Comparison of ENCODE assay signal across 31 cellular contexts in the genomic region with DNA sequence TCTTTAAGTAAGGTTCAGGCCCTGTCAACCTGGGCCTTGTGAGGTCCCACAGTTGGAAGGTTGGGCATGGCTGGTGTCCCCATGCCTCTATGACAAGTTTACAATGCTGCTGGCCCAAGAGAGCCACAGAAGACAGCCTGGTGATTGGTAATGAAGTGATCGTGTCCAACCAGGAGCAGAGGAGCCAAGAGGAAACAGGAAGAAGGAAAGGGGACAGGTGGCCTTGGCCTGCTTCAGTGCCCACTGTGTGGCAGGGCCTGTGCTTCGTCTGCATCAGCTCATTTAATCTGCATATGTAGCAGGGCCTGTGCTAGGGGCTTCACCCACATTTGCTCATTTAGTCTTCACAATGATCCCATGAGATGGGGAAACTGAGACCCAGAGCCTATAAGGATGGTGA.
"Had no signal": no experiment of that assay in that cellular context is flagged by ENCODE, and none has a peak within 500 bp of the region (broad histone marks: within the 10 kb centered on the region; RNA-seq: fewer than 3 reads in every experiment).

No MANE protein-coding gene starts in this region.

- H3K9me3 ChIP-seq: left lung, lower lobe of right lung, neutrophil, psoas muscle, right atrium auricular region, right lobe of liver, stomach, thoracic aorta, tibial artery, upper lobe of right lung had no signal

- H3K79me2 ChIP-seq: parathyroid adenoma had no signal

- H3K9ac ChIP-seq: neural progenitor cell, parathyroid adenoma had no signal

- H3K36me3 Mint-ChIP-seq: mesothelial cell of epicardium; naive B cell; natural killer cell; neural progenitor cell; stimulated activated naive B cell treated with anti-CD40 and anti-IgM and Interleukin-4, amounts not matched to agents 10 μg/mL and 1 μg/mL and 100 μg/mL, for 72 hours had no signal

- H3K27ac ChIP-seq: left lung, lower lobe of right lung, neural progenitor cell, neutrophil, parathyroid adenoma, psoas muscle, right lobe of liver, stomach, thoracic aorta, upper lobe of right lung had no signal

- H3K9me3 Mint-ChIP-seq: mesothelial cell of epicardium; natural killer cell; nephron progenitor cell; neural progenitor cell; stimulated activated naive B cell treated with anti-CD40 and anti-IgM and Interleukin-4, amounts not matched to agents 10 μg/mL and 1 μg/mL and 100 μg/mL, for 72 hours had no signal

- ATAC-seq: left lung; lower lobe of right lung; natural killer cell; psoas muscle; right lobe of liver; stimulated activated naive B cell treated with anti-CD40 and anti-IgM and Interleukin-4, amounts not matched to agents 10 μg/mL and 1 μg/mL and 100 μg/mL, for 72 hours; stimulated activated naive CD8-positive, alpha-beta T cell treated with anti-CD3 and anti-CD28 coated beads, Interleukin-15, Interleukin-2, amounts not matched to agents 100 U/mL and 50 U/mL, for 24 hours; upper lobe of right lung had no signal

- H3K4me3 ChIP-seq: left lung, lower lobe of right lung, neural progenitor cell, psoas muscle, right atrium auricular region, right lobe of liver, stomach, thoracic aorta, tibial artery, upper lobe of right lung had no signal

- H3K4me1 Mint-ChIP-seq: naive B cell; natural killer cell; stimulated activated naive B cell treated with anti-CD40 and anti-IgM and Interleukin-4, amounts not matched to agents 10 μg/mL and 1 μg/mL and 100 μg/mL, for 72 hours had no signal

- H3K4me2 ChIP-seq: neural progenitor cell had no signal

- FAIRE-seq: keratinocyte, urothelium cell line had no signal

- H3K36me3 ChIP-seq: left lung, lower lobe of right lung, neural progenitor cell, neutrophil, right atrium auricular region, right lobe of liver, stomach, thoracic aorta, tibial artery, upper lobe of right lung had no signal

- H2AFZ ChIP-seq: neural progenitor cell, parathyroid adenoma had no signal

- DNase-seq: hippocampal formation; kidney glomerular epithelial cell; left cardiac atrium; left lung; lower lobe of right lung; mammary epithelial cell; mesenchymal stem cell; naive B cell; natural killer cell; nephron progenitor cell; occipital lobe; psoas muscle; right lobe of liver; stimulated activated CD4-positive, alpha-beta T cell treated with anti-CD3 and anti-CD28 coated beads, Interleukin-12 subunit alpha, Interleukin-12 subunit beta, amount 100 ng/mL, for 4 hours; stimulated activated CD4-positive, alpha-beta T cell treated with anti-CD3 and anti-CD28 coated beads, Interleukin-15, amount 100 ng/mL, for 24 hours; stimulated activated CD4-positive, alpha-beta T cell treated with anti-CD3 and anti-CD28 coated beads, Interleukin-2, amount 100 ng/mL, for 24 hours; stimulated activated CD4-positive, alpha-beta T cell treated with anti-CD3 and anti-CD28 coated beads, Interleukin-4, amount 100 ng/mL, for 1 hour; stimulated activated naive B cell treated with anti-CD40 and anti-IgM and Interleukin-4, amounts not matched to agents 10 μg/mL and 1 μg/mL and 100 μg/mL, for 72 hours; stimulated activated naive CD8-positive, alpha-beta T cell treated with anti-CD3 and anti-CD28 coated beads, Interleukin-15, Interleukin-2, amounts not matched to agents 100 U/mL and 50 U/mL, for 24 hours; stomach; tibial artery; trophoblast cell; upper lobe of right lung had no signal

- H3K27me3 ChIP-seq: left lung, neural progenitor cell, right atrium auricular region, right lobe of liver, stomach, tibial artery, upper lobe of right lung had no signal

- H3K27ac Mint-ChIP-seq: mesothelial cell of epicardium; natural killer cell; nephron progenitor cell; neural progenitor cell; stimulated activated naive B cell treated with anti-CD40 and anti-IgM and Interleukin-4, amounts not matched to agents 10 μg/mL and 1 μg/mL and 100 μg/mL, for 72 hours had no signal

- H3K4me1 ChIP-seq: neural progenitor cell, parathyroid adenoma, right lobe of liver, upper lobe of right lung had no signal

- H3K4me3 Mint-ChIP-seq: mesothelial cell of epicardium; naive B cell; natural killer cell; nephron progenitor cell; neural progenitor cell; stimulated activated naive B cell treated with anti-CD40 and anti-IgM and Interleukin-4, amounts not matched to agents 10 μg/mL and 1 μg/mL and 100 μg/mL, for 72 hours had no signal
